14 cellular contexts compared by ENCODE assay signal in genomic region chr13:93690139-93690538, GRCh38.
DNase-seq lines count a peak whose midpoint lies in the region; TF ChIP-seq lines count a peak whose summit lies in the region.
"Had no signal": no experiment of that assay in that cellular context is flagged by ENCODE, and none has a peak within 500 bp of the region (broad histone marks: within the 10 kb centered on the region; RNA-seq: fewer than 3 reads in every experiment).

No MANE protein-coding gene starts in this region.

- H3K27ac ChIP-seq in iPS DF 6.9 (ENCODE audit: low read length), result no peak overlapping the region

- H3K9me3 ChIP-seq in adipocyte (ENCODE audit: control insufficient read depth, low read length) (no peaks in the 10 kb centered on the region), iPS DF 6.9 (ENCODE audit: control insufficient read depth, insufficient read depth, low read length) (no peaks in the 10 kb centered on the region)
- H3K9me3 ChIP-seq: HAP-1 had no signal

- H3K27me3 ChIP-seq in adipocyte (replicated peaks; ENCODE audit: control insufficient read depth, insufficient read depth, low read length) (no peaks in the 10 kb centered on the region), iPS DF 6.9 (ENCODE audit: control insufficient read depth, insufficient read depth, low read length) (no peaks in the 10 kb centered on the region)

- TF ChIP-seq CTCF in GM10266 (IDR thresholded peaks at IDR 0.05; ENCODE audit: control insufficient read depth, insufficient read depth, low read depth, missing control alignments), result no peak

- DNase-seq in COLO829 (ENCODE audit: low spot score) (peak; percentile 2), adipocyte (ENCODE audit: low read depth) (peak; percentile 69), iPS DF 6.9 (ENCODE audit: low read depth, low spot score) (peak; percentile 9), NCI-H69 (lab: John Stamatoyannopoulos, UW) (no peak), germinal center (ENCODE audit: low spot score) (no peak), GM10266 (ENCODE audit: extremely low spot score) (no peak)
- DNase-seq in Jurkat, Clone E6-1 (ENCODE audit: low read depth, low spot score), result peak; percentile 3
- DNase-seq in activated CD4-positive, alpha-beta T cell treated with anti-CD3 and anti-CD28 coated beads, Interleukin-2, amount 50 U/mL, for 48 hours, result no peak
- DNase-seq: activated CD4-positive, alpha-beta T cell treated with anti-CD3 and anti-CD28 coated beads, Interleukin-2, amount 10 ng/mL, durations not matched to agents 7 days and 5 days; activated naive CD4-positive, alpha-beta T cell treated with anti-CD3 and anti-CD28 coated beads, Interleukin-2, amount 10 ng/mL, durations not matched to agents 7 days and 5 days; NCI-H446; posterior cingulate gyrus; stimulated activated naive CD4-positive, alpha-beta T cell treated with Interleukin-2 at 50 U/mL for 16 hours had no signal

- H3K4me3 ChIP-seq in Jurkat, Clone E6-1 (ENCODE audit: low read length), result no peak overlapping the region
- H3K4me3 ChIP-seq in adipocyte (ENCODE audit: low read length) (no peak overlapping the region), iPS DF 6.9 (ENCODE audit: low read length) (no peak overlapping the region)
- H3K4me3 ChIP-seq: HAP-1 had no signal

- no peaks in the 10 kb centered on the region for H3K36me3 ChIP-seq in adipocyte (ENCODE audit: control insufficient read depth, insufficient read depth, low read length, severe bottlenecking)
- H3K36me3 ChIP-seq in iPS DF 6.9 (ENCODE audit: control insufficient read depth, insufficient read depth, low read length), result no peaks in the 10 kb centered on the region
- H3K36me3 ChIP-seq: HAP-1 had no signal

- H3K9ac ChIP-seq in adipocyte (ENCODE audit: low read length), result no peak overlapping the region

- peaks cover 6% of the 10 kb centered on the region for H3K4me1 ChIP-seq in adipocyte (ENCODE audit: control insufficient read depth, insufficient read depth, low read length)
- H3K4me1 ChIP-seq in iPS DF 6.9 (ENCODE audit: control insufficient read depth, insufficient read depth, low read length), result no peaks in the 10 kb centered on the region
- H3K4me1 ChIP-seq: HAP-1 had no signal

- no CpG with 5 or more reads among the region's 1 CpG for WGBS in iPS DF 6.9 (ENCODE audit: insufficient coverage, insufficient read length)

Comparison
In these comparisons a context has a peak if more than half of its experiments do, and no peak if none do; other contexts are left out.
1. DNase-seq: peak in COLO829 (single experiment), Jurkat, Clone E6-1 (single experiment), adipocyte (single experiment) and iPS DF 6.9 (single experiment); none in NCI-H69 (single experiment), activated CD4-positive, alpha-beta T cell treated with anti-CD3 and anti-CD28 coated beads, Interleukin-2, amount 50 U/mL, for 48 hours (0 of 2), germinal center (single experiment) and GM10266 (single experiment).